In genomic region chrX:105636667-105637066, GRCh38 we compare ENCODE assay signal across 20 cellular contexts.
DNase-seq lines count a peak whose midpoint lies in the region; ATAC-seq and TF ChIP-seq lines count a peak whose summit lies in the region.
"Had no signal": no experiment of that assay in that cellular context is flagged by ENCODE, and none has a peak within 500 bp of the region (broad histone marks: within the 10 kb centered on the region; RNA-seq: fewer than 3 reads in every experiment).

No MANE protein-coding gene starts in this region.

- peaks cover 46% of the 10 kb centered on the region for H3K4me1 ChIP-seq in HUES6 (ENCODE audit: control insufficient read depth, insufficient read depth, low read length)
- no peaks in the 10 kb centered on the region for H3K4me1 ChIP-seq in SJCRH30
- H3K4me1 ChIP-seq in GM23248 (ENCODE audit: insufficient read depth): no peaks in the 10 kb centered on the region
- H3K4me1 ChIP-seq: testis had no signal

- peak overlapping the region; percentile 15; the same call in 1 of the 2 replicates for H3K4me3 ChIP-seq in HUES6 (ENCODE audit: low read depth, low read length)
- no peak overlapping the region for H3K4me3 ChIP-seq in SJCRH30
- no peak overlapping the region for H3K4me3 ChIP-seq in GM23248
- H3K4me3 ChIP-seq: neural progenitor cell, testis had no signal

- H3K27ac ChIP-seq in HUES6 (ENCODE audit: low read depth, low read length) (peak overlapping the region; percentile 41; the same call in 1 of the 2 replicates), SJCRH30 (no peak overlapping the region), GM23248 (no peak overlapping the region)
- H3K27ac ChIP-seq: brain microvascular endothelial cell, KMS-11, neural progenitor cell, RWPE1, testis had no signal

- no peaks in the 10 kb centered on the region for H3K36me3 Mint-ChIP-seq in osteocyte (ENCODE audit: unreplicated experiment)
- H3K36me3 Mint-ChIP-seq: activated CD8-positive, alpha-beta memory T cell treated with anti-CD3 and anti-CD28 coated beads, Interleukin-2, amount 10 ng/mL, durations not matched to agents 7 days and 5 days; neural progenitor cell had no signal

- no peaks in the 10 kb centered on the region for H4K20me1 ChIP-seq in GM23248 (ENCODE audit: insufficient read depth)

- DNase-seq in DMS153 treated with DMSO at 0.1 percent for 48 hours (lab: John Stamatoyannopoulos, UW; ENCODE audit: unreplicated experiment): peak; percentile 10
- peak; percentile 36 to 61 for DNase-seq in SJCRH30
- peak; percentile 28 for DNase-seq in iris pigment epithelial cell (ENCODE audit: low read depth)
- DNase-seq in osteocyte (ENCODE audit: extremely low spot score, unreplicated experiment): no peak
- no peak for DNase-seq in GM23248
- DNase-seq: activated CD4-positive, alpha-beta T cell treated with anti-CD3 and anti-CD28 coated beads for 36 hours; activated CD8-positive, alpha-beta memory T cell treated with anti-CD3 and anti-CD28 coated beads, Interleukin-2, amount 10 ng/mL, durations not matched to agents 7 days and 5 days; brain microvascular endothelial cell; DND-41; HFFc6; hippocampal formation; NCI-H1436; NCI-H345; testis had no signal

- H3F3A ChIP-seq in GM23248 (ENCODE audit: insufficient read depth): no peaks in the 10 kb centered on the region

- H3K27me3 ChIP-seq in HUES6 (ENCODE audit: control insufficient read depth, insufficient read depth, low read length) (no peaks in the 10 kb centered on the region; the same call in 1 of the 2 replicates), SJCRH30 (no peaks in the 10 kb centered on the region), GM23248 (replicated peaks; ENCODE audit: insufficient read depth) (no peaks in the 10 kb centered on the region)
- H3K27me3 ChIP-seq: brain microvascular endothelial cell, neural progenitor cell, testis had no signal

- no peaks in the 10 kb centered on the region for H3K79me2 ChIP-seq in GM23248 (ENCODE audit: insufficient read depth)

- no peaks in the 10 kb centered on the region for H3K9me2 ChIP-seq in GM23248 (ENCODE audit: insufficient read depth)

- 0 to 14% methylated on average over 1 of the region's 1 CpG for WGBS in GM23248 (ENCODE audit: low coverage in 1 of 2, low lambda C conversion rate in 2 of 2, missing lambda C conversion rate in 2 of 2), 2 experiments

- H3K4me3 Mint-ChIP-seq in osteocyte (ENCODE audit: unreplicated experiment): no peak overlapping the region
- H3K4me3 Mint-ChIP-seq: activated CD4-positive, alpha-beta T cell treated with anti-CD3 and anti-CD28 coated beads for 36 hours; activated CD8-positive, alpha-beta memory T cell treated with anti-CD3 and anti-CD28 coated beads, Interleukin-2, amount 10 ng/mL, durations not matched to agents 7 days and 5 days; HFFc6; neural progenitor cell had no signal

- H3K4me1 Mint-ChIP-seq in osteocyte (ENCODE audit: unreplicated experiment): peaks cover 11% of the 10 kb centered on the region
- H3K4me1 Mint-ChIP-seq: activated CD4-positive, alpha-beta T cell treated with anti-CD3 and anti-CD28 coated beads for 36 hours; activated CD8-positive, alpha-beta memory T cell treated with anti-CD3 and anti-CD28 coated beads, Interleukin-2, amount 10 ng/mL, durations not matched to agents 7 days and 5 days had no signal

- H3K9ac ChIP-seq in HUES6 (ENCODE audit: low read length) (peak overlapping the region; percentile 31), GM23248 (no peak overlapping the region)
- H3K9ac ChIP-seq: KMS-11, neural progenitor cell had no signal

- H3K4me2 ChIP-seq in GM23248 (ENCODE audit: unreplicated experiment): no peak overlapping the region
- H3K4me2 ChIP-seq: KMS-11, neural progenitor cell had no signal

- peaks cover 16% of the 10 kb centered on the region for H3K9me3 Mint-ChIP-seq in osteocyte (ENCODE audit: unreplicated experiment)
- H3K9me3 Mint-ChIP-seq: HFFc6, neural progenitor cell had no signal

- H3K27me3 Mint-ChIP-seq in osteocyte (ENCODE audit: unreplicated experiment): no peaks in the 10 kb centered on the region
- H3K27me3 Mint-ChIP-seq: activated CD4-positive, alpha-beta T cell treated with anti-CD3 and anti-CD28 coated beads for 36 hours; activated CD8-positive, alpha-beta memory T cell treated with anti-CD3 and anti-CD28 coated beads, Interleukin-2, amount 10 ng/mL, durations not matched to agents 7 days and 5 days had no signal

- no peak for TF ChIP-seq CTCF in osteocyte (IDR thresholded peaks at IDR 0.05)

- no peaks in the 10 kb centered on the region for H3K9me3 ChIP-seq in HUES6 (ENCODE audit: control insufficient read depth, insufficient read depth, low read depth, low read length)
- H3K9me3 ChIP-seq in SJCRH30 (replicated peaks): no peaks in the 10 kb centered on the region
- no peaks in the 10 kb centered on the region for H3K9me3 ChIP-seq in GM23248 (ENCODE audit: low read depth)
- H3K9me3 ChIP-seq: testis had no signal

- no peak overlapping the region for H3K27ac Mint-ChIP-seq in osteocyte (ENCODE audit: unreplicated experiment)
- H3K27ac Mint-ChIP-seq: activated CD4-positive, alpha-beta T cell treated with anti-CD3 and anti-CD28 coated beads for 36 hours; activated CD8-positive, alpha-beta memory T cell treated with anti-CD3 and anti-CD28 coated beads, Interleukin-2, amount 10 ng/mL, durations not matched to agents 7 days and 5 days; HFFc6; neural progenitor cell had no signal

- H3K36me3 ChIP-seq in HUES6 (ENCODE audit: control insufficient read depth, insufficient read depth, low read length) (no peaks in the 10 kb centered on the region), SJCRH30 (no peaks in the 10 kb centered on the region), GM23248 (ENCODE audit: low read depth) (no peaks in the 10 kb centered on the region)
- H3K36me3 ChIP-seq: brain microvascular endothelial cell, neural progenitor cell had no signal

- H2AFZ ChIP-seq in GM23248: no peak overlapping the region
- H2AFZ ChIP-seq: neural progenitor cell had no signal

- ATAC-seq in HG02759 (IDR thresholded peaks at IDR 0.05; ENCODE audit: unreplicated experiment): no peak
- ATAC-seq in HG03565 (IDR thresholded peaks at IDR 0.05; ENCODE audit: unreplicated experiment): no peak
- ATAC-seq: activated CD4-positive, alpha-beta T cell treated with anti-CD3 and anti-CD28 coated beads for 36 hours; activated CD8-positive, alpha-beta memory T cell treated with anti-CD3 and anti-CD28 coated beads, Interleukin-2, amount 10 ng/mL, durations not matched to agents 7 days and 5 days had no signal

- in situ Hi-C loops in GM23248 (cut with MboI): no loop called here

Comparison
In these comparisons a context has a peak if more than half of its experiments do, and no peak if none do; other contexts are left out.
1. DNase-seq: peak in DMS153 treated with DMSO at 0.1 percent for 48 hours (single experiment), SJCRH30 (2 of 2) and iris pigment epithelial cell (single experiment); none in osteocyte (single experiment) and GM23248 (single experiment).